ENCODE assay signal across 19 cellular contexts in the genomic region with DNA sequence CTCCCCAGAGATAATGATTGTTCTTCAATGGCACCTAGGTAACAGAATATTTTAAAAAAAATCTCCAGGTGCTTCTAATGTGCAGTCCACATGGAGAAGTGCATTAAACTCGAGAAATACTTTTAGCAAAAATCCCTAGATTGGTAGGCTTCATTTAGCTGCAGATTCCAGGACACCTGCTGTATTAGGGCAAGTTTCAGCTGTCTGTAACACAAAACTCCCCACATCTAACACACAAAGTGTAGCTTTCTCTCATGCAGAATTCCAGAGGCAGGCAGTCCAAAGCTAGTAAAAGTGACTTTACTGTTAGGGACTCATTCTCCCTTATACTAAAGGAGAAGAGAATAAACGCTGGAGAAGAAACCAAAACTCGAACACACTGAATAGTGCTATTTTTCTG.
DNase-seq lines count a peak whose midpoint lies in the region; ATAC-seq and TF ChIP-seq lines count a peak whose summit lies in the region.
"Had no signal": no experiment of that assay in that cellular context is flagged by ENCODE, and none has a peak within 500 bp of the region (broad histone marks: within the 10 kb centered on the region; RNA-seq: fewer than 3 reads in every experiment).

No MANE protein-coding gene starts in this region.

- no peak overlapping the region for H2BK12ac ChIP-seq in neuronal stem cell (ENCODE audit: low read length)

- ATAC-seq in SK-N-SH treated with all-trans-retinoic acid at 6 μM for 48 hours (peak; percentile 61), HG03280 (IDR thresholded peaks at IDR 0.05; ENCODE audit: unreplicated experiment) (no peak)
- ATAC-seq: CD8-positive, alpha-beta T cell; GM12878; HepG2 had no signal

- no peak overlapping the region for H2BK120ac ChIP-seq in neuronal stem cell (ENCODE audit: low read depth, low read length)

- H3K23ac ChIP-seq in neuronal stem cell (ENCODE audit: low read depth, low read length, poor library complexity) = no peak overlapping the region

- H3K79me2 ChIP-seq in SK-N-SH (ENCODE audit: insufficient read depth) = no peaks in the 10 kb centered on the region; the same call in 1 of the 2 replicates
- no peaks in the 10 kb centered on the region for H3K79me2 ChIP-seq in Loucy (ENCODE audit: insufficient read depth, low read length)
- H3K79me2 ChIP-seq in OCI-LY1 (ENCODE audit: insufficient read depth, low read length) = no peaks in the 10 kb centered on the region

- H4K91ac ChIP-seq in neuronal stem cell (ENCODE audit: low read depth, low read length, poor library complexity) = no peak overlapping the region

- H3K14ac ChIP-seq in neuronal stem cell (ENCODE audit: low read length) = no peak overlapping the region

- H3K79me1 ChIP-seq in neuronal stem cell (ENCODE audit: low read depth, low read length) = no peaks in the 10 kb centered on the region

- no peaks in the 10 kb centered on the region for H3F3A ChIP-seq in SK-N-SH (replicated peaks; ENCODE audit: insufficient read depth)
- no peaks in the 10 kb centered on the region for H3F3A ChIP-seq in Loucy (ENCODE audit: low read depth)
- H3F3A ChIP-seq in OCI-LY1 (ENCODE audit: insufficient read depth, low read length) = no peaks in the 10 kb centered on the region; the same call in 1 of the 2 replicates

- H3K9me3 ChIP-seq in SK-N-SH (no peaks in the 10 kb centered on the region), Loucy (ENCODE audit: insufficient read depth, low read depth, low read length) (no peaks in the 10 kb centered on the region), OCI-LY1 (ENCODE audit: low read length) (no peaks in the 10 kb centered on the region), neuronal stem cell (replicated peaks in 1 of 2; ENCODE audit: control insufficient read depth in 2 of 2, insufficient read depth in 1 of 2, low read depth in 1 of 2, low read length in 2 of 2) (no peaks in the 10 kb centered on the region)
- H3K9me3 ChIP-seq: BLaER1 treated with 17β-estradiol and CSF1 and Interleukin-3, amounts not matched to agents 10 nM and 100 nM had no signal

- CTCF ChIA-PET in SK-N-SH (lab: Yijun Ruan, JAX) = no interaction called here

- no peak overlapping the region for H3K4ac ChIP-seq in neuronal stem cell (ENCODE audit: low read length)

- no peak for TF ChIP-seq EP300 in SK-N-SH (IDR thresholded peaks at IDR 0.05; ENCODE audit: borderline replicate concordance in 1 of 2, low read depth in 1 of 2, low read length in 1 of 2)

- H2BK5ac ChIP-seq in neuronal stem cell (ENCODE audit: low read length) = no peak overlapping the region

- no peak for TF ChIP-seq RAD21 in SK-N-SH (IDR thresholded peaks at IDR 0.05; ENCODE audit: low read length)

- no peak overlapping the region for H2AK5ac ChIP-seq in neuronal stem cell (ENCODE audit: low read depth, low read length)

- H3K9ac ChIP-seq in SK-N-SH (no peak overlapping the region), Loucy (ENCODE audit: low read depth, low read length, poor library complexity, severe bottlenecking) (no peak overlapping the region), OCI-LY1 (ENCODE audit: low read length) (no peak overlapping the region), neuronal stem cell (ENCODE audit: low read depth, low read length, poor library complexity) (no peak overlapping the region)
- H3K9ac ChIP-seq: BLaER1 treated with 17β-estradiol and CSF1 and Interleukin-3, amounts not matched to agents 10 nM and 100 nM; GM23248 had no signal

- H2BK15ac ChIP-seq in neuronal stem cell (ENCODE audit: low read length) = no peak overlapping the region

- POLR2A ChIA-PET in SK-N-SH (lab: Yijun Ruan, JAX) = no interaction called here

- H3K9me2 ChIP-seq in SK-N-SH = no peaks in the 10 kb centered on the region
- no peaks in the 10 kb centered on the region for H3K9me2 ChIP-seq in Loucy (replicated peaks; ENCODE audit: low read depth, low read length)
- no peaks in the 10 kb centered on the region; the same call in 1 of the 2 replicates for H3K9me2 ChIP-seq in OCI-LY1 (ENCODE audit: low read depth, low read length)

- H3K4me2 ChIP-seq in SK-N-SH = no peak overlapping the region
- peak overlapping the region; percentile 22 for H3K4me2 ChIP-seq in Loucy (ENCODE audit: low read depth, low read length, poor library complexity, severe bottlenecking)
- H3K4me2 ChIP-seq in OCI-LY1 (ENCODE audit: low read length) = peak overlapping the region; percentile 30
- H3K4me2 ChIP-seq in neuronal stem cell (ENCODE audit: insufficient read depth, low read length, poor library complexity, severe bottlenecking) = no peak overlapping the region
- H3K4me2 ChIP-seq: BLaER1 treated with 17β-estradiol and CSF1 and Interleukin-3, amounts not matched to agents 10 nM and 100 nM had no signal

- H4K20me1 ChIP-seq in SK-N-SH (ENCODE audit: insufficient read depth) = no peaks in the 10 kb centered on the region
- H4K20me1 ChIP-seq in Loucy (ENCODE audit: insufficient read depth, low read length, poor library complexity, severe bottlenecking) = no peaks in the 10 kb centered on the region
- no peaks in the 10 kb centered on the region for H4K20me1 ChIP-seq in OCI-LY1 (ENCODE audit: insufficient read depth, low read length)
- H4K20me1 ChIP-seq: BLaER1 treated with 17β-estradiol and CSF1 and Interleukin-3, amounts not matched to agents 10 nM and 100 nM had no signal

- no peak overlapping the region for H4K8ac ChIP-seq in neuronal stem cell (ENCODE audit: low read depth, low read length)

- DNase-seq in SK-N-SH = no peak
- DNase-seq in neuronal stem cell (ENCODE audit: low spot score) = no peak
- DNase-seq in NCI-H1436 treated with DMSO at 0.1 percent for 48 hours (lab: John Stamatoyannopoulos, UW) = no peak
- DNase-seq in GM19240 (ENCODE audit: insufficient read length, low spot score) = no peak
- DNase-seq: 8988T; CD8-positive, alpha-beta T cell; DMS 273 treated with DMSO at 0.1 percent for 48 hours; DMS53; DND-41; EL; GM23248; HCEC 1CT had no signal

- no peak overlapping the region for H2AFZ ChIP-seq in SK-N-SH (ENCODE audit: low read depth)
- 0 out of 2 replicates have a peak overlapping the region, but pooled peaks have one; percentile 37 for H2AFZ ChIP-seq in Loucy (ENCODE audit: low read length)
- H2AFZ ChIP-seq in OCI-LY1 (ENCODE audit: low read length) = no peak overlapping the region; the same call in 1 of the 2 replicates
- peak overlapping the region; percentile 10 for H2AFZ ChIP-seq in neuronal stem cell (ENCODE audit: low read length)
- H2AFZ ChIP-seq: GM23248 had no signal

- 7% methylated on average over 3 of the region's 3 CpGs for WGBS in SK-N-SH (ENCODE audit: low lambda C conversion rate)
- WGBS in neuronal stem cell (ENCODE audit: extremely low coverage in 2 of 2, insufficient read length in 2 of 2, insufficient replicate concordance in 1 of 2), 2 donors = no CpG with 5 or more reads among the region's 3 CpGs

- no peak for TF ChIP-seq CTCF in SK-N-SH (IDR thresholded peaks at IDR 0.05)
- no peak for TF ChIP-seq CTCF in Loucy (conservative IDR thresholded peaks at IDR 0.05; ENCODE audit: low read length)
- no peak for TF ChIP-seq CTCF in OCI-LY1 (IDR thresholded peaks at IDR 0.05; ENCODE audit: low read length)

- H3K4me1 ChIP-seq in SK-N-SH (ENCODE audit: control insufficient read depth in 1 of 2, insufficient read depth in 2 of 2, low read depth in 1 of 2, low read length in 1 of 2) (no peaks in the 10 kb centered on the region; a peak in 2 of 4 replicates), Loucy (ENCODE audit: insufficient read depth, low read length, poor library complexity, severe bottlenecking) (no peaks in the 10 kb centered on the region), OCI-LY1 (ENCODE audit: insufficient read depth, low read length, severe bottlenecking) (peaks cover 16% of the 10 kb centered on the region), neuronal stem cell (ENCODE audit: control insufficient read depth in 2 of 2, insufficient read depth in 1 of 2, low read depth in 1 of 2, low read length in 2 of 2) (no peaks in the 10 kb centered on the region)
- H3K4me1 ChIP-seq: BLaER1 treated with 17β-estradiol and CSF1 and Interleukin-3, amounts not matched to agents 10 nM and 100 nM had no signal

- H3K27me3 ChIP-seq in SK-N-SH (ENCODE audit: insufficient read depth) (no peaks in the 10 kb centered on the region), Loucy (ENCODE audit: insufficient read depth, low read length, poor library complexity, severe bottlenecking) (no peaks in the 10 kb centered on the region), OCI-LY1 (ENCODE audit: insufficient read depth, low read length) (no peaks in the 10 kb centered on the region), neuronal stem cell (ENCODE audit: control insufficient read depth in 3 of 3, insufficient read depth in 3 of 3, low read depth in 1 of 3, low read length in 3 of 3) (no peaks in the 10 kb centered on the region)
- H3K27me3 ChIP-seq: BLaER1 treated with 17β-estradiol and CSF1 and Interleukin-3, amounts not matched to agents 10 nM and 100 nM had no signal

- no peak overlapping the region for H3K18ac ChIP-seq in neuronal stem cell (ENCODE audit: low read length)

- H3K27ac ChIP-seq in SK-N-SH (ENCODE audit: low read depth in 2 of 2, low read length in 1 of 2) (no peak overlapping the region), OCI-LY1 (ENCODE audit: low read depth, low read length, poor library complexity, severe bottlenecking) (no peak overlapping the region), neuronal stem cell (replicated peaks; ENCODE audit: low read length) (no peak overlapping the region)
- H3K27ac ChIP-seq: BLaER1 treated with 17β-estradiol and CSF1 and Interleukin-3, amounts not matched to agents 10 nM and 100 nM; GM23248 had no signal

- H3K4me3 ChIP-seq in SK-N-SH (ENCODE audit: low read depth in 2 of 2, low read length in 1 of 2) (no peak overlapping the region), Loucy (ENCODE audit: low read length, poor library complexity, severe bottlenecking) (no peak overlapping the region), OCI-LY1 (ENCODE audit: low read depth, low read length, poor library complexity, severe bottlenecking) (no peak overlapping the region), neuronal stem cell (ENCODE audit: low read length in 2 of 2) (no peak overlapping the region)
- H3K4me3 ChIP-seq: BLaER1 treated with 17β-estradiol and CSF1 and Interleukin-3, amounts not matched to agents 10 nM and 100 nM; GM12878; GM23248 had no signal

- H3K36me3 ChIP-seq in SK-N-SH (replicated peaks in 1 of 2; ENCODE audit: control insufficient read depth in 1 of 2, insufficient read depth in 2 of 2, low read length in 1 of 2) = no peaks in the 10 kb centered on the region
- no peaks in the 10 kb centered on the region for H3K36me3 ChIP-seq in Loucy (ENCODE audit: insufficient read depth, low read length)
- H3K36me3 ChIP-seq in OCI-LY1 (ENCODE audit: insufficient read depth, low read length) = no peaks in the 10 kb centered on the region
- no peaks in the 10 kb centered on the region for H3K36me3 ChIP-seq in neuronal stem cell (replicated peaks in 1 of 2; ENCODE audit: control insufficient read depth in 2 of 2, insufficient read depth in 2 of 2, low read length in 2 of 2)
- H3K36me3 ChIP-seq: BLaER1 treated with 17β-estradiol and CSF1 and Interleukin-3, amounts not matched to agents 10 nM and 100 nM had no signal

TF ChIP-seq in SK-N-SH treated with all-trans-retinoic acid at 6 μM for 48 hours, 23 proteins besides CTCF, POLR2A, EP300 and RAD21 (continues in another document):
- no peak for TF ChIP-seq ZFP30 (CRISPR knock-in tag; IDR thresholded peaks at IDR 0.05)
- no peak for TF ChIP-seq SNAI2 (CRISPR knock-in tag; IDR thresholded peaks at IDR 0.05)

TF ChIP-seq in SK-N-SH, 30 proteins besides CTCF, POLR2A, EP300 and RAD21 (continues in another document):
- no peak for TF ChIP-seq SIN3A (IDR thresholded peaks at IDR 0.05; ENCODE audit: borderline replicate concordance, low read depth, low read length)

Comparison
In these comparisons a context has a peak if more than half of its experiments do, and no peak if none do; other contexts are left out.
1. H2AFZ ChIP-seq: peak in Loucy (single experiment) and neuronal stem cell (single experiment); none in SK-N-SH (single experiment) and OCI-LY1 (single experiment).
2. H3K4me2 ChIP-seq: peak in Loucy (single experiment) and OCI-LY1 (single experiment); none in SK-N-SH (single experiment) and neuronal stem cell (single experiment).